In the genomic region with DNA sequence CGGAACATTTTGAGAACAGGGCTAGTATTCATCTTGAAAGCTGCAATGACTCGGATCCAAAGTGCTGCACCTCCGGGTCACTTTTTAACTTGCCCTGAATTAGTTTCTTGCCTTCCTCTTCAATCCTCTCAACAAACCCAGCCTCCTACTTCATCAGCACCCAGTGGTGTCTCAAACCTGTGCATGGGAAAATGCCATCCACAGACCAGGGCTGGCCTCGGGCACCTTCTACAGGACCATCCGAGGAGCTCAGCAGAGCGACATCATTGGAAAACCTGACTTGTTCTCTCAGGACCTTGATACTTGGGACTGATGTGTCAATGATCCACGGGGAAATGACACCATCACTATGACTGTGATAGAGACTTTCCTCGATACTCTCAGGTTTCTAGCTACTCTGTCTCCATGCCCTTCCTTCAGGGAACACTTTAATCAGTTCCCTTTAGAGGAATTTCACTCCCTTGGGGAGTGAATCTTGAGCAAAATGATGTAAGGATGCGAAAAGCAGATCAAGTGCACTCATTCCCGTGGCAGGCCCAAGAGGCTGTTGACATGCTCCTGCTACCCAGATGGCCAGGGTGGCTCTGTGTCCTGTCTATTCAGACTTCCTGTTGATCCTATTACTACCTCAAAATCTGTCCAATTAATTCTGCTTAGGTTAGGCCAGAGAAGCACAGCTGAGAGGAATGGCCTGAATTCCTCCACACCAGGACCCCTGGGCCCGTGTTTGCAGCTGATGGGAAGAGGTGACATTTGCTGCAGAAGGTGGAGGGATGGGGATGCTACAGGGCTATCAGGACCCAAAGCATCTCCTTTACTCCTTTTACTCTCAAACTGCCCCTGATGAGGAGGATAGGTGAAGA, we compare ENCODE assay signal across 17 cellular contexts.
DNase-seq lines count a peak whose midpoint lies in the region; TF ChIP-seq lines count a peak whose summit lies in the region.
"Had no signal": no experiment of that assay in that cellular context is flagged by ENCODE, and none has a peak within 500 bp of the region (broad histone marks: within the 10 kb centered on the region; RNA-seq: fewer than 3 reads in every experiment).

No MANE protein-coding gene starts in this region.

- H3K79me1 ChIP-seq in mesendoderm (ENCODE audit: low read length): no peaks in the 10 kb centered on the region

- H3K27me3 ChIP-seq in WERI-Rb-1 (ENCODE audit: insufficient read depth, low read depth, severe bottlenecking) (peaks cover 46% of the 10 kb centered on the region), mesendoderm (ENCODE audit: insufficient read depth, low read length, poor library complexity) (no peaks in the 10 kb centered on the region)

- no peak overlapping the region for H4K8ac ChIP-seq in mesendoderm (ENCODE audit: low read depth, low read length)

- H3K27ac ChIP-seq in WERI-Rb-1: no peak overlapping the region
- H3K27ac ChIP-seq in mesendoderm (ENCODE audit: low read depth, low read length): peak overlapping the region; percentile 47

- H3K79me2 ChIP-seq in mesendoderm (ENCODE audit: control insufficient read depth, insufficient read depth, low read length): peaks cover 22% of the 10 kb centered on the region

- no peak overlapping the region for H3K4me2 ChIP-seq in mesendoderm (ENCODE audit: low read length)

- DNase-seq in DMS53 (lab: John Stamatoyannopoulos, UW): peak; percentile 10
- no peak for DNase-seq in DMS53 treated with DMSO at 0.1 percent for 48 hours (lab: John Stamatoyannopoulos, UW; ENCODE audit: unreplicated experiment)
- peak; percentile 58 for DNase-seq in WERI-Rb-1
- DNase-seq in mesendoderm: peak; percentile 67
- DNase-seq in ureter (ENCODE audit: low spot score): peak; percentile 18
- no peak for DNase-seq in dermis blood vessel endothelial cell
- DNase-seq in NCI-H2196 (lab: John Stamatoyannopoulos, UW; ENCODE audit: unreplicated experiment): no peak
- DNase-seq in COLO829 (ENCODE audit: low spot score): no peak
- DNase-seq: 8988T; BE2C; CD4-positive, alpha-beta memory T cell; GOT3; KBM-7; NCI-H1436; NCI-H2029 treated with DMSO at 0.1 percent for 48 hours; NCI-H510A; SHP77 had no signal

- peaks cover 9% of the 10 kb centered on the region for H3K4me1 ChIP-seq in mesendoderm (ENCODE audit: control insufficient read depth, low read depth, low read length)
- H3K4me1 ChIP-seq: BE2C had no signal

- no peak overlapping the region for H2BK15ac ChIP-seq in mesendoderm (replicated peaks; ENCODE audit: low read depth)

- peak overlapping the region; percentile 54 for H2BK120ac ChIP-seq in mesendoderm (ENCODE audit: low read depth, low read length)

- peak overlapping the region; percentile 73 for H3K4ac ChIP-seq in mesendoderm (ENCODE audit: low read depth, low read length)

- peak overlapping the region; percentile 63 for H3K56ac ChIP-seq in mesendoderm (ENCODE audit: low read length)

- H3K36me3 ChIP-seq in WERI-Rb-1 (no peaks in the 10 kb centered on the region), mesendoderm (ENCODE audit: control insufficient read depth, insufficient read depth, low read length) (no peaks in the 10 kb centered on the region)
- H3K36me3 ChIP-seq: BE2C had no signal

- H3K18ac ChIP-seq in mesendoderm (ENCODE audit: low read length): peak overlapping the region; percentile 75

- no peaks in the 10 kb centered on the region for H3K9me3 ChIP-seq in WERI-Rb-1 (ENCODE audit: severe bottlenecking)
- H3K9me3 ChIP-seq: BE2C had no signal

- peak overlapping the region; percentile 90 for H2BK5ac ChIP-seq in mesendoderm (ENCODE audit: low read length)

- no CpG with 5 or more reads among the region's 11 CpGs for WGBS in mesendoderm (ENCODE audit: extremely low coverage, insufficient coverage, low lambda C conversion rate)

- H3K4me3 ChIP-seq in WERI-Rb-1 (ENCODE audit: low read depth, low read length): no peak overlapping the region
- H3K4me3 ChIP-seq in mesendoderm (ENCODE audit: low read length): no peak overlapping the region

- H2AK5ac ChIP-seq in mesendoderm (ENCODE audit: low read length): peak overlapping the region; percentile 28

- no peak overlapping the region for H3K9ac ChIP-seq in mesendoderm (ENCODE audit: low read length)

- no peak overlapping the region for H4K5ac ChIP-seq in mesendoderm (ENCODE audit: low read length)

- H3K23ac ChIP-seq in mesendoderm (ENCODE audit: low read length): no peak overlapping the region

- TF ChIP-seq CTCF in WERI-Rb-1 (IDR thresholded peaks at IDR 0.05; ENCODE audit: low read depth, low read length): no peak

Comparison
In these comparisons a context has a peak if more than half of its experiments do, and no peak if none do; other contexts are left out.
1. DNase-seq: peak in DMS53 (single experiment), WERI-Rb-1 (single experiment), mesendoderm (single experiment) and ureter (single experiment); none in DMS53 treated with DMSO at 0.1 percent for 48 hours (single experiment), dermis blood vessel endothelial cell (single experiment), NCI-H2196 (single experiment) and COLO829 (single experiment).